Comparison of ENCODE assay signal across 1 cellular context in the genomic region with DNA sequence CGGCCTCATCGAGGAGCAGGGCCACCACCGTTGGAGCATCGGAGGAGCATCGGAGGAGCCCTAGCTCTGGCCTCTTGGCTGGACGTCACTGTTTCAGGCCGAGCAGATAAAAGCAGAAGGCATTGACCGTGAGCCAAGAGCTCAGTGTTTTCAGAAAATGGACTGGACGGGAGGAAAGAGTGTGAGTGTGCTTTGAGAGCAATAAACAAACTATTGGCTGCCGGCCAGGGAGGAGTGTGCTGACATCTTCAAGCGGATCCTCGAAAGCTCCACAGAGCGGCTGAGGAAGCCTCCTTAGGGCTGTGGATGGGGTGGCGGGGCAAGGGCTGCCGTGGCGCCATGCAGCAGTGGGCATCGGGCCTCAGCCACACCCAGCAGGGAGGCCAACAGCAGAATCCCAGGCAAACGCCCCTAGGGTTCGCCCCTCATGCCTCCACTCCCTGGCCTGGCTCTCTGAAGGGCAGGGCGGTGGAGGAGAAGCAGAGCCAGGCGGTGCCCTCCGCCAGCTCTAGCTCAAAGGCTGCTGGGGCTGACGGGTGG.
TF ChIP-seq lines count a peak whose summit lies in the region.

No MANE protein-coding gene starts in this region.

TF ChIP-seq in H1, 55 proteins besides CTCF, POLR2A, EP300 and RAD21 (continued from another document):
- TF ChIP-seq, protein P1, sequence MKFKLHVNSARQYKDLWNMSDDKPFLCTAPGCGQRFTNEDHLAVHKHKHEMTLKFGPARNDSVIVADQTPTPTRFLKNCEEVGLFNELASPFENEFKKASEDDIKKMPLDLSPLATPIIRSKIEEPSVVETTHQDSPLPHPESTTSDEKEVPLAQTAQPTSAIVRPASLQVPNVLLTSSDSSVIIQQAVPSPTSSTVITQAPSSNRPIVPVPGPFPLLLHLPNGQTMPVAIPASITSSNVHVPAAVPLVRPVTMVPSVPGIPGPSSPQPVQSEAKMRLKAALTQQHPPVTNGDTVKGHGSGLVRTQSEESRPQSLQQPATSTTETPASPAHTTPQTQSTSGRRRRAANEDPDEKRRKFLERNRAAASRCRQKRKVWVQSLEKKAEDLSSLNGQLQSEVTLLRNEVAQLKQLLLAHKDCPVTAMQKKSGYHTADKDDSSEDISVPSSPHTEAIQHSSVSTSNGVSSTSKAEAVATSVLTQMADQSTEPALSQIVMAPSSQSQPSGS (IDR thresholded peaks at IDR 0.05; ENCODE audit: low read length): no peak
- TF ChIP-seq JUND (IDR thresholded peaks at IDR 0.05; ENCODE audit: low read length) (no peak), EZH2 (IDR thresholded peaks at IDR 0.05; ENCODE audit: low read depth, low read length, severe bottlenecking) (no peak), SP4 (IDR thresholded peaks at IDR 0.05; ENCODE audit: low read length) (no peak), SP1 (IDR thresholded peaks at IDR 0.05; ENCODE audit: low read depth, low read length) (no peak), SRF (IDR thresholded peaks at IDR 0.05; ENCODE audit: low read depth, low read length) (no peak), CHD2 (IDR thresholded peaks at IDR 0.05; ENCODE audit: low read length) (no peak), BRCA1 (IDR thresholded peaks at IDR 0.05; ENCODE audit: low read depth, low read length) (no peak), POLR2AphosphoS5 (IDR thresholded peaks at IDR 0.05; ENCODE audit: low read depth, low read length) (no peak)
- TF ChIP-seq, protein P2, sequence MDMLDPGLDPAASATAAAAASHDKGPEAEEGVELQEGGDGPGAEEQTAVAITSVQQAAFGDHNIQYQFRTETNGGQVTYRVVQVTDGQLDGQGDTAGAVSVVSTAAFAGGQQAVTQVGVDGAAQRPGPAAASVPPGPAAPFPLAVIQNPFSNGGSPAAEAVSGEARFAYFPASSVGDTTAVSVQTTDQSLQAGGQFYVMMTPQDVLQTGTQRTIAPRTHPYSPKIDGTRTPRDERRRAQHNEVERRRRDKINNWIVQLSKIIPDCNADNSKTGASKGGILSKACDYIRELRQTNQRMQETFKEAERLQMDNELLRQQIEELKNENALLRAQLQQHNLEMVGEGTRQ (IDR thresholded peaks at IDR 0.05; ENCODE audit: low read length): no peak
